Comparison of ENCODE assay signal across 8 cellular contexts in genomic region chr5:111224561-111224989, GRCh38. TPM values are rescaled to one million over a fixed set of nuclear protein-coding genes. Genes with fewer than 3 reads are reported as not detected.
DNase-seq lines count a peak whose midpoint lies in the region; ATAC-seq, FAIRE-seq and TF ChIP-seq lines count a peak whose summit lies in the region.

No MANE protein-coding gene starts in this region.

- DNase-seq in activated T-helper 1 cell treated with anti-CD3 and anti-CD28 coated beads, Interleukin-12 subunit alpha, Interleukin-12 subunit beta, Interleukin-2, Interleukin-4 antibody, amounts not matched to agents 30 ng/mL and 10 ng/mL and 1 ng/mL, durations not matched to agents 14 hours and 24 hours and 36 hours (ENCODE audit: low spot score) = no peak
- DNase-seq in stimulated activated CD4-positive, alpha-beta T cell treated with anti-CD3 and anti-CD28 coated beads, TNF-alpha, amount 100 ng/mL, for 4 hours (ENCODE audit: low read depth in 3 of 3) = peak in 2 of 3 experiments; percentile 21 to 32
- no peak for DNase-seq in left lobe of liver (ENCODE audit: low spot score)
- no peak for DNase-seq in D721Med (ENCODE audit: insufficient read length, low spot score)

- no peak for TF ChIP-seq CTCF in D721Med (IDR thresholded peaks at IDR 0.05; ENCODE audit: insufficient read depth, missing control alignments)

- ATAC-seq in HG03135 (IDR thresholded peaks at IDR 0.05; ENCODE audit: unreplicated experiment) (peak; percentile 46), left lobe of liver (no peak)

- no peak for FAIRE-seq in D721Med (lab: Jason Lieb, UNC)

- H3K9me3 ChIP-seq in BLaER1 (no peaks in the 10 kb centered on the region), iPS-20b (ENCODE audit: insufficient read depth, low read depth, low read length) (no peaks in the 10 kb centered on the region)

- peaks cover 21% of the 10 kb centered on the region for H3K27me3 ChIP-seq in BLaER1
- peaks cover 37% of the 10 kb centered on the region for H3K27me3 ChIP-seq in iPS-20b (ENCODE audit: insufficient read depth, low read length)

- H3K4me3 ChIP-seq in BLaER1 (peak overlapping the region; percentile 72), iPS-20b (ENCODE audit: low read length) (peak overlapping the region; percentile 85)

- H3K9me3 Mint-ChIP-seq in activated T-helper 1 cell treated with anti-CD3 and anti-CD28 coated beads, Interleukin-12 subunit alpha, Interleukin-12 subunit beta, Interleukin-2, Interleukin-4 antibody, amounts not matched to agents 30 ng/mL and 10 ng/mL and 1 ng/mL, durations not matched to agents 14 hours and 24 hours and 36 hours = no peaks in the 10 kb centered on the region

- H3K27ac ChIP-seq in BLaER1 (no peak overlapping the region), iPS-20b (ENCODE audit: low read length) (no peak overlapping the region)

- peak overlapping the region; percentile 95 for H3K4me2 ChIP-seq in BLaER1

- intact Hi-C loops in activated T-helper 1 cell treated with anti-CD3 and anti-CD28 coated beads, Interleukin-12 subunit alpha, Interleukin-12 subunit beta, Interleukin-2, Interleukin-4 antibody, amounts not matched to agents 30 ng/mL and 10 ng/mL and 1 ng/mL, durations not matched to agents 14 hours and 24 hours and 36 hours (cut with micrococcal nuclease) = loop anchor here (1.0 to 10.0 kb wide), 3 partner anchors 289 to 1140 kb away; no protein-coding TSS in a partner anchor

- peaks cover 59% of the 10 kb centered on the region for H3K4me1 Mint-ChIP-seq in activated T-helper 1 cell treated with anti-CD3 and anti-CD28 coated beads, Interleukin-12 subunit alpha, Interleukin-12 subunit beta, Interleukin-2, Interleukin-4 antibody, amounts not matched to agents 30 ng/mL and 10 ng/mL and 1 ng/mL, durations not matched to agents 14 hours and 24 hours and 36 hours (ENCODE audit: low read depth)

- TF ChIP-seq POLR2A in GM19193 (IDR thresholded peaks at IDR 0.05; ENCODE audit: extremely low read depth, insufficient read depth, insufficient read length) = peak; percentile 13

- H3K36me3 Mint-ChIP-seq in activated T-helper 1 cell treated with anti-CD3 and anti-CD28 coated beads, Interleukin-12 subunit alpha, Interleukin-12 subunit beta, Interleukin-2, Interleukin-4 antibody, amounts not matched to agents 30 ng/mL and 10 ng/mL and 1 ng/mL, durations not matched to agents 14 hours and 24 hours and 36 hours (ENCODE audit: low read depth) = peaks cover 19% of the 10 kb centered on the region

- H3K4me1 ChIP-seq in BLaER1 (peaks cover 10% of the 10 kb centered on the region), iPS-20b (ENCODE audit: insufficient read depth, low read length) (0 out of 2 replicates have a peak, but pooled peaks cover 12% of the 10 kb centered on the region)

- peaks cover 2% of the 10 kb centered on the region for H3K27me3 Mint-ChIP-seq in activated T-helper 1 cell treated with anti-CD3 and anti-CD28 coated beads, Interleukin-12 subunit alpha, Interleukin-12 subunit beta, Interleukin-2, Interleukin-4 antibody, amounts not matched to agents 30 ng/mL and 10 ng/mL and 1 ng/mL, durations not matched to agents 14 hours and 24 hours and 36 hours (ENCODE audit: insufficient read depth)

- no peaks in the 10 kb centered on the region for H3K36me3 ChIP-seq in BLaER1
- H3K36me3 ChIP-seq in iPS-20b (ENCODE audit: insufficient read depth, low read depth, low read length) = no peaks in the 10 kb centered on the region

- H3K4me3 Mint-ChIP-seq in activated T-helper 1 cell treated with anti-CD3 and anti-CD28 coated beads, Interleukin-12 subunit alpha, Interleukin-12 subunit beta, Interleukin-2, Interleukin-4 antibody, amounts not matched to agents 30 ng/mL and 10 ng/mL and 1 ng/mL, durations not matched to agents 14 hours and 24 hours and 36 hours = peak overlapping the region; percentile 98

- peak overlapping the region; percentile 70 for H3K9ac ChIP-seq in BLaER1
- H3K9ac ChIP-seq in iPS-20b (ENCODE audit: low read depth, low read length) = peak overlapping the region; percentile 67; the same call in 1 of the 2 replicates

- H4K20me1 ChIP-seq in BLaER1 = no peaks in the 10 kb centered on the region

- H3K27ac Mint-ChIP-seq in activated T-helper 1 cell treated with anti-CD3 and anti-CD28 coated beads, Interleukin-12 subunit alpha, Interleukin-12 subunit beta, Interleukin-2, Interleukin-4 antibody, amounts not matched to agents 30 ng/mL and 10 ng/mL and 1 ng/mL, durations not matched to agents 14 hours and 24 hours and 36 hours = peak overlapping the region; percentile 95

RNA-seq across cellular contexts. Expression of gene CAMK4, which starts 0.4 kb away (rescaled TPM):
- 51.8 and 56.9 TPM in 2 replicates for total RNA-seq in activated T-helper 1 cell treated with anti-CD3 and anti-CD28 coated beads, Interleukin-12 subunit alpha, Interleukin-12 subunit beta, Interleukin-2, Interleukin-4 antibody, amounts not matched to agents 30 ng/mL and 10 ng/mL and 1 ng/mL, durations not matched to agents 14 hours and 24 hours and 36 hours
- 2.7 TPM for total RNA-seq in left lobe of liver

Comparison
In these comparisons a context has a peak if more than half of its experiments do, and no peak if none do; other contexts are left out.
1. DNase-seq: peak in stimulated activated CD4-positive, alpha-beta T cell treated with anti-CD3 and anti-CD28 coated beads, TNF-alpha, amount 100 ng/mL, for 4 hours (2 of 3); none in activated T-helper 1 cell treated with anti-CD3 and anti-CD28 coated beads, Interleukin-12 subunit alpha, Interleukin-12 subunit beta, Interleukin-2, Interleukin-4 antibody, amounts not matched to agents 30 ng/mL and 10 ng/mL and 1 ng/mL, durations not matched to agents 14 hours and 24 hours and 36 hours (single experiment), left lobe of liver (single experiment) and D721Med (single experiment).
2. RNA of gene CAMK4, which starts 0.4 kb away (total RNA-seq): 51.8 to 56.9 TPM in activated T-helper 1 cell treated with anti-CD3 and anti-CD28 coated beads, Interleukin-12 subunit alpha, Interleukin-12 subunit beta, Interleukin-2, Interleukin-4 antibody, amounts not matched to agents 30 ng/mL and 10 ng/mL and 1 ng/mL, durations not matched to agents 14 hours and 24 hours and 36 hours; 2.7 TPM in left lobe of liver (single experiment); every median in the first group is over 10 times any median in the second.